In the genomic region with DNA sequence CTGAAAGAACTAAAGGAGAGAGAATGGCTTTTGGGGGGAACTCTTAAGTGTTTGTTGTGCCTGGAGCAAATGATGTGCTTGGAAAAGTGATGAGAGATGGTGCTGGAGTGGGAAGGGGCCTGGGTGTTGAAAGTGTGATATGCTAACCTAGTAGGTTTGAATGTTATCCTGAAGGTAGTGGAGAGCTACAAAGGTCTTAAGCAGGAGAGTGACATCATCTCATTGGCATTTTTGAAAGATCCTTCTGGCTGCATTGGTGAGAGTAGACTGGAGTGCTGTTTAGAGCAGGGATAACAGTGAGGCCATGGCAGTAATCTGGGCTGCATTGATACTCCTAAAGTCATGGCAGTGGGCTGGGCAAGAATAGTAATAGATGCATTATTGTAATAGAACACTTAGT, we compare ENCODE assay signal across 1 cellular context.
TF ChIP-seq lines count a peak whose summit lies in the region.

No MANE protein-coding gene starts in this region.

TF ChIP-seq in K562, 482 proteins besides CTCF, POLR2A, EP300 and RAD21 (continued from another document):
- TF ChIP-seq, protein P1, sequence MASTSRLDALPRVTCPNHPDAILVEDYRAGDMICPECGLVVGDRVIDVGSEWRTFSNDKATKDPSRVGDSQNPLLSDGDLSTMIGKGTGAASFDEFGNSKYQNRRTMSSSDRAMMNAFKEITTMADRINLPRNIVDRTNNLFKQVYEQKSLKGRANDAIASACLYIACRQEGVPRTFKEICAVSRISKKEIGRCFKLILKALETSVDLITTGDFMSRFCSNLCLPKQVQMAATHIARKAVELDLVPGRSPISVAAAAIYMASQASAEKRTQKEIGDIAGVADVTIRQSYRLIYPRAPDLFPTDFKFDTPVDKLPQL (IDR thresholded peaks at IDR 0.05; ENCODE audit: extremely low read depth, insufficient read length): no peak
- TF ChIP-seq, protein P2, sequence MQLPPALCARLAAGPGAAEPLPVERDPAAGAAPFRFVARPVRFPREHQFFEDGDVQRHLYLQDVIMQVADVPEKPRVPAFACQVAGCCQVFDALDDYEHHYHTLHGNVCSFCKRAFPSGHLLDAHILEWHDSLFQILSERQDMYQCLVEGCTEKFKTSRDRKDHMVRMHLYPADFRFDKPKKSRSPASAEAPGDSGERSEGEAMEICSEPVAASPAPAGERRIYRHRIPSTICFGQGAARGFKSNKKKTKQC (CRISPR knock-in tag; IDR thresholded peaks at IDR 0.05): no peak
- TF ChIP-seq NBN (IDR thresholded peaks at IDR 0.05; ENCODE audit: low read depth): no peak
- TF ChIP-seq, protein P3, sequence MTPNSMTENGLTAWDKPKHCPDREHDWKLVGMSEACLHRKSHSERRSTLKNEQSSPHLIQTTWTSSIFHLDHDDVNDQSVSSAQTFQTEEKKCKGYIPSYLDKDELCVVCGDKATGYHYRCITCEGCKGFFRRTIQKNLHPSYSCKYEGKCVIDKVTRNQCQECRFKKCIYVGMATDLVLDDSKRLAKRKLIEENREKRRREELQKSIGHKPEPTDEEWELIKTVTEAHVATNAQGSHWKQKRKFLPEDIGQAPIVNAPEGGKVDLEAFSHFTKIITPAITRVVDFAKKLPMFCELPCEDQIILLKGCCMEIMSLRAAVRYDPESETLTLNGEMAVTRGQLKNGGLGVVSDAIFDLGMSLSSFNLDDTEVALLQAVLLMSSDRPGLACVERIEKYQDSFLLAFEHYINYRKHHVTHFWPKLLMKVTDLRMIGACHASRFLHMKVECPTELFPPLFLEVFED (CRISPR knock-in tag; conservative IDR thresholded peaks at IDR 0.05): 0 out of 2 replicates have a peak, but pooled peaks have one; percentile 10
- no peak for TF ChIP-seq ARHGAP35 (IDR thresholded peaks at IDR 0.05; ENCODE audit: partially characterized antibody)
- 0 out of 2 replicates have a peak, but pooled peaks have one; percentile 33 for TF ChIP-seq JUND (IDR thresholded peaks at IDR 0.05; ENCODE audit: borderline replicate concordance, low read depth, low read length)
- TF ChIP-seq JUND (tag; IDR thresholded peaks at IDR 0.05; ENCODE audit: borderline replicate concordance, low read depth, low read length): no peak
- TF ChIP-seq SAP30 (IDR thresholded peaks at IDR 0.05; ENCODE audit: borderline replicate concordance, insufficient read depth, low read depth, low read length, poor library complexity, severe bottlenecking): no peak
- TF ChIP-seq HDAC8 (tag; IDR thresholded peaks at IDR 0.05): no peak
- TF ChIP-seq, protein P4, sequence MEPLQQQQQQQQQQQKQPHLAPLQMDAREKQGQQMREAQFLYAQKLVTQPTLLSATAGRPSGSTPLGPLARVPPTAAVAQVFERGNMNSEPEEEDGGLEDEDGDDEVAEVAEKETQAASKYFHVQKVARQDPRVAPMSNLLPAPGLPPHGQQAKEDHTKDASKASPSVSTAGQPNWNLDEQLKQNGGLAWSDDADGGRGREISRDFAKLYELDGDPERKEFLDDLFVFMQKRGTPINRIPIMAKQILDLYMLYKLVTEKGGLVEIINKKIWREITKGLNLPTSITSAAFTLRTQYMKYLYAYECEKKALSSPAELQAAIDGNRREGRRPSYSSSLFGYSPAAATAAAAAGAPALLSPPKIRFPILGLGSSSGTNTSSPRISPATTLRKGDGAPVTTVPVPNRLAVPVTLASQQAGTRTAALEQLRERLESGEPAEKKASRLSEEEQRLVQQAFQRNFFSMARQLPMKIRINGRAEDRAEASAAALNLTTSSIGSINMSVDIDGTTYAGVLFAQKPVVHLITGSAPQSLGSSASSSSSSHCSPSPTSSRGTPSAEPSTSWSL (CRISPR knock-in tag; IDR thresholded peaks at IDR 0.05; ENCODE audit: borderline replicate concordance): no peak
- TF ChIP-seq HDAC3 (IDR thresholded peaks at IDR 0.05; ENCODE audit: borderline replicate concordance, partially characterized antibody): no peak
- no peak for TF ChIP-seq GATAD2A (IDR thresholded peaks at IDR 0.05)
- TF ChIP-seq, protein P5, sequence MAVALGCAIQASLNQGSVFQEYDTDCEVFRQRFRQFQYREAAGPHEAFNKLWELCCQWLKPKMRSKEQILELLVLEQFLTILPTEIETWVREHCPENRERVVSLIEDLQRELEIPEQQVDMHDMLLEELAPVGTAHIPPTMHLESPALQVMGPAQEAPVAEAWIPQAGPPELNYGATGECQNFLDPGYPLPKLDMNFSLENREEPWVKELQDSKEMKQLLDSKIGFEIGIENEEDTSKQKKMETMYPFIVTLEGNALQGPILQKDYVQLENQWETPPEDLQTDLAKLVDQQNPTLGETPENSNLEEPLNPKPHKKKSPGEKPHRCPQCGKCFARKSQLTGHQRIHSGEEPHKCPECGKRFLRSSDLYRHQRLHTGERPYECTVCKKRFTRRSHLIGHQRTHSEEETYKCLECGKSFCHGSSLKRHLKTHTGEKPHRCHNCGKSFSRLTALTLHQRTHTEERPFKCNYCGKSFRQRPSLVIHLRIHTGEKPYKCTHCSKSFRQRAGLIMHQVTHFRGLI (CRISPR knock-in tag; IDR thresholded peaks at IDR 0.05): no peak
- no peak for TF ChIP-seq NCOA1 (IDR thresholded peaks at IDR 0.05; ENCODE audit: low read depth)
- TF ChIP-seq, protein P6, sequence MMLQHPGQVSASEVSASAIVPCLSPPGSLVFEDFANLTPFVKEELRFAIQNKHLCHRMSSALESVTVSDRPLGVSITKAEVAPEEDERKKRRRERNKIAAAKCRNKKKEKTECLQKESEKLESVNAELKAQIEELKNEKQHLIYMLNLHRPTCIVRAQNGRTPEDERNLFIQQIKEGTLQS (IDR thresholded peaks at IDR 0.05): peak; percentile 71
- TF ChIP-seq, protein P6 (CRISPR knock-in tag; conservative IDR thresholded peaks at IDR 0.05): no peak
